ENCODE assay signal across 8 cellular contexts in the genomic region with DNA sequence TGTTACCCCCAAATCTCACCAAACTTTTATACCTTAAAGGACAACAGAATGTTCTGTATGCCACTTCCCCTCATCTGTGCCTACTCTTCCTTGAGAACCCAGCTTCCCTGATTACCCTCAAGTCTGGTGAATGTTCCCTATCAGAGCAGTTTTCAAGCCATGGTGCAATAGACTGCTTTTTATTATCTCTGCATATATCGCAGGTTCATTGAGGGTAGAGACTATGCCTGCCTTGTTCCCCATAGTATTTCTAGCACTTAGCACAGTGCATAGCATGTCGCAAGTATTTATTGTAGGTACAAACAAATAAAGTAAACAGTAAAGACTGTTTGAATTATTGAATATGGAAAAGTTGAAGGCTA.
A peak's percentile ranks its signal among the peaks of the same experiment; 100 is the strongest.
DNase-seq lines count a peak whose midpoint lies in the region; ATAC-seq and TF ChIP-seq lines count a peak whose summit lies in the region.

No MANE protein-coding gene starts in this region.

- H3K36me3 ChIP-seq in OCI-LY1 (ENCODE audit: insufficient read depth, low read length) = peaks cover 18% of the 10 kb centered on the region; the same call in 1 of the 2 replicates
- peaks cover 0 to 28% (median 0%) of the 10 kb centered on the region in 9 donors for H3K36me3 ChIP-seq in heart right ventricle
- no peaks in the 10 kb centered on the region for H3K36me3 ChIP-seq in thyroid gland

- H3K4me1 Mint-ChIP-seq in activated CD4-positive, alpha-beta T cell treated with anti-CD3 and anti-CD28 coated beads, Interleukin-2, amount 10 ng/mL, durations not matched to agents 7 days and 5 days = peaks cover 74% of the 10 kb centered on the region

- no peak for TF ChIP-seq CTCF in OCI-LY1 (IDR thresholded peaks at IDR 0.05; ENCODE audit: low read length)
- TF ChIP-seq CTCF in heart right ventricle (IDR thresholded peaks at IDR 0.05) = no peak
- TF ChIP-seq CTCF in thyroid gland (IDR thresholded peaks at IDR 0.05) = no peak

- CTCF ChIA-PET in activated CD4-positive, alpha-beta T cell treated with anti-CD3 and anti-CD28 coated beads, Interleukin-2, amount 10 ng/mL, durations not matched to agents 7 days and 5 days (lab: Charles Lee) = interaction anchor here (0.9 to 4.3 kb wide), 3 partner anchors 15 to 77 kb away, joined by 3 to 24 read pairs (median 3); a partner anchor contains a TSS

- H3K79me2 ChIP-seq in OCI-LY1 (ENCODE audit: insufficient read depth, low read length) = peaks cover 20% of the 10 kb centered on the region

- H3K36me3 Mint-ChIP-seq in activated CD4-positive, alpha-beta T cell treated with anti-CD3 and anti-CD28 coated beads, Interleukin-2, amount 10 ng/mL, durations not matched to agents 7 days and 5 days (ENCODE audit: low read depth) = peaks cover 73% of the 10 kb centered on the region

- no peaks in the 10 kb centered on the region for H3K27me3 Mint-ChIP-seq in activated CD4-positive, alpha-beta T cell treated with anti-CD3 and anti-CD28 coated beads, Interleukin-2, amount 10 ng/mL, durations not matched to agents 7 days and 5 days

- no peak overlapping the region for H2AFZ ChIP-seq in OCI-LY1 (ENCODE audit: low read length)

- no peaks in the 10 kb centered on the region for H3K27me3 ChIP-seq in OCI-LY1 (ENCODE audit: insufficient read depth, low read length)
- H3K27me3 ChIP-seq in heart right ventricle = no peaks in the 10 kb centered on the region
- no peaks in the 10 kb centered on the region for H3K27me3 ChIP-seq in thyroid gland

- no peak for TF ChIP-seq POLR2A in thyroid gland (IDR thresholded peaks at IDR 0.05)

- peaks cover 7% of the 10 kb centered on the region for H3K9me3 Mint-ChIP-seq in activated CD4-positive, alpha-beta T cell treated with anti-CD3 and anti-CD28 coated beads, Interleukin-2, amount 10 ng/mL, durations not matched to agents 7 days and 5 days

- H3K9me3 ChIP-seq in OCI-LY1 (ENCODE audit: low read length) (no peaks in the 10 kb centered on the region), heart right ventricle (no peaks in the 10 kb centered on the region), thyroid gland (no peaks in the 10 kb centered on the region)

- H4K20me1 ChIP-seq in OCI-LY1 (ENCODE audit: insufficient read depth, low read length) = no peaks in the 10 kb centered on the region

- WGBS in heart right ventricle, 2 donors = 39 to 57% methylated on average over 2 of the region's 2 CpGs
- 28 to 32% methylated on average over 2 of the region's 2 CpGs for WGBS in thyroid gland, 2 donors

- H3K4me3 ChIP-seq in OCI-LY1 (ENCODE audit: low read depth, low read length, poor library complexity, severe bottlenecking) = peak overlapping the region; percentile 46
- no peak overlapping the region for H3K4me3 ChIP-seq in heart right ventricle
- no peak overlapping the region for H3K4me3 ChIP-seq in thyroid gland (replicated peaks in 1 of 3)

- peak overlapping the region; percentile 95 for H3K27ac Mint-ChIP-seq in activated CD4-positive, alpha-beta T cell treated with anti-CD3 and anti-CD28 coated beads, Interleukin-2, amount 10 ng/mL, durations not matched to agents 7 days and 5 days

- no peaks in the 10 kb centered on the region; the same call in 1 of the 2 replicates for H3F3A ChIP-seq in OCI-LY1 (ENCODE audit: insufficient read depth, low read length)

- H3K9me2 ChIP-seq in OCI-LY1 (ENCODE audit: low read depth, low read length) = no peaks in the 10 kb centered on the region

- peak overlapping the region; percentile 70 for H3K4me3 Mint-ChIP-seq in activated CD4-positive, alpha-beta T cell treated with anti-CD3 and anti-CD28 coated beads, Interleukin-2, amount 10 ng/mL, durations not matched to agents 7 days and 5 days

- no peak for DNase-seq in activated CD4-positive, alpha-beta T cell treated with anti-CD3 and anti-CD28 coated beads, Interleukin-2, amount 10 ng/mL, durations not matched to agents 7 days and 5 days
- no peak for DNase-seq in activated CD4-positive, alpha-beta T cell treated with anti-CD3 and anti-CD28 coated beads, Interleukin-2, amount 50 U/mL, for 4 hours
- DNase-seq in heart right ventricle = no peak
- DNase-seq in thyroid gland = no peak
- no peak for DNase-seq in stimulated activated CD8-positive, alpha-beta memory T cell treated with anti-CD3 and anti-CD28 coated beads, Interleukin-4, amount 100 ng/mL, for 48 hours
- no peak for DNase-seq in KG1 (lab: John Stamatoyannopoulos, UW)
- DNase-seq in activated gamma-delta T cell (lab: John Stamatoyannopoulos, UW) = no peak

- peak overlapping the region; percentile 86 for H3K27ac ChIP-seq in OCI-LY1 (ENCODE audit: low read depth, low read length, poor library complexity, severe bottlenecking)
- peak overlapping the region in 8 of 10 donors; percentile 22 to 83 (median 56) for H3K27ac ChIP-seq in heart right ventricle
- H3K27ac ChIP-seq in thyroid gland = peak overlapping the region; percentile 58 to 87 (median 85)

- peak overlapping the region; percentile 38; the same call in 1 of the 2 replicates for H3K9ac ChIP-seq in OCI-LY1 (ENCODE audit: low read length)

- POLR2A ChIA-PET in activated CD4-positive, alpha-beta T cell treated with anti-CD3 and anti-CD28 coated beads, Interleukin-2, amount 10 ng/mL, durations not matched to agents 7 days and 5 days (lab: Charles Lee) = interaction anchor here (0.6 to 0.8 kb wide), 2 partner anchors 77 to 81 kb away, joined by 3 to 6 read pairs; a partner anchor contains a TSS

- ATAC-seq in heart right ventricle = peak in 4 of 8 donors; percentile 20 to 48 (median 24)

- H3K4me1 ChIP-seq in OCI-LY1 (ENCODE audit: insufficient read depth, low read length, severe bottlenecking) (peaks cover 33% of the 10 kb centered on the region), heart right ventricle (peaks cover 0 to 45% (median 27%) of the 10 kb centered on the region in 9 donors), thyroid gland (peaks cover 29 to 48% of the 10 kb centered on the region in 2 donors)

- intact Hi-C loops in heart right ventricle (cut with DNase I) = no loop called here
- intact Hi-C loops in thyroid gland (cut with DNase I) = no loop called here

- H3K4me2 ChIP-seq in OCI-LY1 (ENCODE audit: low read length) = peak overlapping the region; percentile 71
